In genomic region chr4:185809517-185810071, GRCh38 we compare ENCODE assay signal across 17 cellular contexts. TPM values are rescaled to one million over a fixed set of nuclear protein-coding genes. Genes with fewer than 3 reads are reported as not detected.
DNase-seq lines count a peak whose midpoint lies in the region; ATAC-seq and TF ChIP-seq lines count a peak whose summit lies in the region.
"Had no signal": no experiment of that assay in that cellular context is flagged by ENCODE, and none has a peak within 500 bp of the region (broad histone marks: within the 10 kb centered on the region; RNA-seq: fewer than 3 reads in every experiment).

No MANE protein-coding gene starts in this region.

- peaks cover 53% of the 10 kb centered on the region for H3K4me1 Mint-ChIP-seq in nephron progenitor cell
- H3K4me1 Mint-ChIP-seq: natural killer cell had no signal

- TF ChIP-seq CTCF in cardiac muscle cell (IDR thresholded peaks at IDR 0.05; ENCODE audit: low read depth, low read length) (no peak), gastroesophageal sphincter (IDR thresholded peaks at IDR 0.05) (no peak), nephron progenitor cell (IDR thresholded peaks at IDR 0.05) (no peak), upper lobe of right lung (IDR thresholded peaks at IDR 0.05) (no peak), testis (IDR thresholded peaks at IDR 0.05) (no peak)

- no peaks in the 10 kb centered on the region for H3K9me3 Mint-ChIP-seq in nephron progenitor cell
- H3K9me3 Mint-ChIP-seq: natural killer cell had no signal

- no peaks in the 10 kb centered on the region for H3K36me3 Mint-ChIP-seq in nephron progenitor cell (ENCODE audit: low read depth)
- H3K36me3 Mint-ChIP-seq: natural killer cell had no signal

- TF ChIP-seq POLR2A in gastroesophageal sphincter (IDR thresholded peaks at IDR 0.05) (no peak), testis (IDR thresholded peaks at IDR 0.05) (no peak)

- H3K27me3 ChIP-seq in cardiac muscle cell (no peaks in the 10 kb centered on the region), gastroesophageal sphincter (no peaks in the 10 kb centered on the region), upper lobe of right lung (no peaks in the 10 kb centered on the region), testis (no peaks in the 10 kb centered on the region)
- H3K27me3 ChIP-seq in effector memory CD4-positive, alpha-beta T cell (replicated peaks; ENCODE audit: control insufficient read depth, insufficient read depth, low read length, poor library complexity, severe bottlenecking), result no peaks in the 10 kb centered on the region
- H3K27me3 ChIP-seq: SJSA1 had no signal

- H3K4me3 Mint-ChIP-seq in nephron progenitor cell, result peak overlapping the region; percentile 28
- H3K4me3 Mint-ChIP-seq: natural killer cell had no signal

- H3K27ac ChIP-seq in cardiac muscle cell (peak overlapping the region; percentile 96), gastroesophageal sphincter (peak overlapping the region in 1 of 4 donors; percentile 23), upper lobe of right lung (peak overlapping the region; percentile 80), testis (no peak overlapping the region)
- H3K27ac ChIP-seq in effector memory CD4-positive, alpha-beta T cell (ENCODE audit: insufficient read depth, low read length, poor library complexity, severe bottlenecking), result no peak overlapping the region
- H3K27ac ChIP-seq: KMS-11, SJSA1 had no signal

- 44 to 52% methylated on average over 2 to 4 of the region's 4 CpGs for WGBS in gastroesophageal sphincter (ENCODE audit: low coverage in 1 of 2), 2 donors
- 72 to 85% methylated on average over 4 of the region's 4 CpGs for WGBS in testis, 2 donors

- H3K27me3 Mint-ChIP-seq in nephron progenitor cell (ENCODE audit: low read depth, poor library complexity), result peaks cover 6% of the 10 kb centered on the region

- intact Hi-C loops in Right ventricle myocardium inferior (cut with DNase I) (loop anchor here (2.0 to 5.0 kb wide), 4 partner anchors 27 to 208 kb away; no protein-coding TSS in a partner anchor), upper lobe of right lung (cut with DNase I) (no loop called here), testis (cut with DNase I; ENCODE audit: low total_unique reads) (no loop called here)

- no peaks in the 10 kb centered on the region for H3K36me3 ChIP-seq in cardiac muscle cell
- H3K36me3 ChIP-seq in gastroesophageal sphincter, result no peaks in the 10 kb centered on the region
- H3K36me3 ChIP-seq in upper lobe of right lung, result no peaks in the 10 kb centered on the region
- H3K36me3 ChIP-seq in effector memory CD4-positive, alpha-beta T cell (ENCODE audit: control insufficient read depth, insufficient read depth, low read length), result no peaks in the 10 kb centered on the region
- H3K36me3 ChIP-seq in testis (ENCODE audit: low read depth, missing control alignments), result no peaks in the 10 kb centered on the region
- H3K36me3 ChIP-seq: SJSA1 had no signal

- DNase-seq in cardiac muscle cell (ENCODE audit: low read depth in 1 of 2, low spot score in 1 of 2) (no peak), Right ventricle myocardium inferior (ENCODE audit: missing footprints) (no peak), nephron progenitor cell (no peak), upper lobe of right lung (no peak), testis (no peak)
- DNase-seq in effector memory CD4-positive, alpha-beta T cell, result no peak
- DNase-seq: ACHN; activated CD8-positive, alpha-beta memory T cell treated with anti-CD3 and anti-CD28 coated beads for 24 hours; activated gamma-delta T cell; HCEC 1CT; islet precursor cell; natural killer cell; NCI-H1436 treated with DMSO at 0.1 percent for 48 hours had no signal

- TF ChIP-seq EP300 in gastroesophageal sphincter (IDR thresholded peaks at IDR 0.05), result no peak

- H3K4me3 ChIP-seq in cardiac muscle cell (peak overlapping the region; percentile 55), gastroesophageal sphincter (peak overlapping the region; percentile 44 to 76), upper lobe of right lung (peak overlapping the region; percentile 50), testis (no peak overlapping the region)
- H3K4me3 ChIP-seq in effector memory CD4-positive, alpha-beta T cell (ENCODE audit: insufficient read depth, low read depth, low read length, poor library complexity, severe bottlenecking), result no peak overlapping the region
- H3K4me3 ChIP-seq: SJSA1 had no signal

- H3K4me1 ChIP-seq in cardiac muscle cell (ENCODE audit: low read depth) (peaks cover 21% of the 10 kb centered on the region), gastroesophageal sphincter (no peaks in the 10 kb centered on the region), upper lobe of right lung (no peaks in the 10 kb centered on the region), testis (no peaks in the 10 kb centered on the region)
- no peaks in the 10 kb centered on the region for H3K4me1 ChIP-seq in effector memory CD4-positive, alpha-beta T cell (ENCODE audit: control insufficient read depth, insufficient read depth, low read length, poor library complexity, severe bottlenecking)
- H3K4me1 ChIP-seq: SJSA1 had no signal

- H3K27ac Mint-ChIP-seq in nephron progenitor cell, result peak overlapping the region; percentile 21
- H3K27ac Mint-ChIP-seq: natural killer cell had no signal

- H3K9me3 ChIP-seq in cardiac muscle cell (ENCODE audit: low read depth) (no peaks in the 10 kb centered on the region), gastroesophageal sphincter (no peaks in the 10 kb centered on the region), upper lobe of right lung (no peaks in the 10 kb centered on the region), testis (no peaks in the 10 kb centered on the region)
- no peaks in the 10 kb centered on the region for H3K9me3 ChIP-seq in effector memory CD4-positive, alpha-beta T cell (ENCODE audit: control insufficient read depth, low read length)
- H3K9me3 ChIP-seq: SJSA1 had no signal

- ATAC-seq in Right ventricle myocardium inferior, result no peak
- ATAC-seq in gastroesophageal sphincter, result no peak
- ATAC-seq in upper lobe of right lung, result no peak
- ATAC-seq in GM21576 (IDR thresholded peaks at IDR 0.05; ENCODE audit: unreplicated experiment), result no peak
- ATAC-seq: natural killer cell had no signal

RNA-seq across cellular contexts. Expression of gene SORBS2, which starts 2.4 kb away (rescaled TPM):
- total RNA-seq in cardiac muscle cell (318 and 453 TPM in 2 replicates), Right ventricle myocardium inferior (828 TPM), gastroesophageal sphincter (1,000 to 10,000 TPM in 2 of 4 donors, 100 to 1,000 TPM in 2; 640 to 1,569 (median 1,016) TPM), upper lobe of right lung (44.9 TPM), testis (10 to 100 TPM; 20.2 to 47.7 TPM)
- polyA plus RNA-seq in cardiac muscle cell (470 and 545 TPM in 2 replicates), testis (ENCODE audit: insufficient read depth, low read depth, low replicate concordance) (26.0 TPM)

Comparison
In these comparisons a context has a peak if more than half of its experiments do, and no peak if none do; other contexts are left out.
1. H3K27ac ChIP-seq: peak in cardiac muscle cell (single experiment) and upper lobe of right lung (single experiment); none in effector memory CD4-positive, alpha-beta T cell (single experiment) and testis (0 of 2).
2. H3K4me3 ChIP-seq: peak in cardiac muscle cell (single experiment), gastroesophageal sphincter (2 of 2) and upper lobe of right lung (single experiment); none in effector memory CD4-positive, alpha-beta T cell (single experiment) and testis (0 of 2).